15 cellular contexts compared by ENCODE assay signal in genomic region chr9:137669261-137669672, GRCh38. TPM values are rescaled to one million over a fixed set of nuclear protein-coding genes. Genes with fewer than 3 reads are reported as not detected.
DNase-seq lines count a peak whose midpoint lies in the region; ATAC-seq and TF ChIP-seq lines count a peak whose summit lies in the region.
"Had no signal": no experiment of that assay in that cellular context is flagged by ENCODE, and none has a peak within 500 bp of the region (broad histone marks: within the 10 kb centered on the region; RNA-seq: fewer than 3 reads in every experiment).

No MANE protein-coding gene starts in this region.

- H3K27ac ChIP-seq in foreskin keratinocyte (no peak overlapping the region), spleen (no peak overlapping the region), stomach (no peak overlapping the region)
- H3K27ac ChIP-seq: PC-9 had no signal

- no peaks in the 10 kb centered on the region for H3K4me1 ChIP-seq in foreskin keratinocyte
- H3K4me1 ChIP-seq in spleen, result peaks cover 30 to 100% (median 71%) of the 10 kb centered on the region in 6 donors
- peaks cover 54 to 78% (median 61%) of the 10 kb centered on the region in 4 donors for H3K4me1 ChIP-seq in stomach
- H3K4me1 ChIP-seq: Caco-2 had no signal

- peaks cover 8% of the 10 kb centered on the region for H3K36me3 Mint-ChIP-seq in T-helper 17 cell (ENCODE audit: low read depth)

- H3K4me3 Mint-ChIP-seq in T-helper 17 cell, result no peak overlapping the region

- H3K4me3 ChIP-seq in H7 (ENCODE audit: insufficient read depth, low read depth, low read length) (no peak overlapping the region), spleen (no peak overlapping the region), stomach (no peak overlapping the region)
- H3K4me3 ChIP-seq: PC-9, prostate gland had no signal

- intact Hi-C loops in spleen (cut with DNase I; ENCODE audit: low total_unique reads) (no loop called here), stomach (cut with DNase I; ENCODE audit: low total_unique reads) (loop anchor here (10.0 kb wide), 1 partner anchor 64 kb away; the partner anchor contains the start of gene ARRDC1)

- peak; percentile 71 for DNase-seq in H7
- DNase-seq in T-helper 17 cell, result no peak
- DNase-seq in foreskin keratinocyte, result no peak
- peak; percentile 70 for DNase-seq in spleen
- no peak for DNase-seq in stomach
- DNase-seq in putamen (ENCODE audit: low spot score), result no peak
- DNase-seq in ureter (ENCODE audit: low spot score), result no peak
- DNase-seq: Caco-2; hippocampal formation; NCI-H2107; PC-9; stimulated activated CD4-positive, alpha-beta T cell treated with anti-CD3 and anti-CD28 coated beads, Interleukin-4, amount 100 ng/mL, for 1 hour; T1000 had no signal

- TF ChIP-seq POLR2A in spleen (IDR thresholded peaks at IDR 0.05) (no peak), stomach (IDR thresholded peaks at IDR 0.05) (no peak)

- peaks cover 47% of the 10 kb centered on the region for H3K4me1 Mint-ChIP-seq in T-helper 17 cell

- no peaks in the 10 kb centered on the region for H3K9me3 ChIP-seq in T-helper 17 cell (ENCODE audit: control insufficient read depth, low read length, poor library complexity, severe bottlenecking)
- no peaks in the 10 kb centered on the region for H3K9me3 ChIP-seq in spleen
- H3K9me3 ChIP-seq in stomach, result no peaks in the 10 kb centered on the region
- H3K9me3 ChIP-seq: Caco-2, prostate gland had no signal

- H3K36me3 ChIP-seq in H7 (replicated peaks; ENCODE audit: control insufficient read depth, insufficient read depth, low read length), result peaks cover 2% of the 10 kb centered on the region; the same call in 1 of the 2 replicates
- H3K36me3 ChIP-seq in spleen, result peaks cover 0 to 44% (median 0%) of the 10 kb centered on the region in 6 donors
- H3K36me3 ChIP-seq in stomach, result peaks cover 0 to 12% (median 10%) of the 10 kb centered on the region in 4 donors
- H3K36me3 ChIP-seq: prostate gland had no signal

- H3K27me3 Mint-ChIP-seq in T-helper 17 cell, result no peaks in the 10 kb centered on the region

- WGBS in spleen, 5 donors, result 83 to 89% (median 88%) methylated on average over 23 of the region's 23 CpGs
- 78 to 83% (median 82%) methylated on average over 23 of the region's 23 CpGs for WGBS in stomach, 5 donors

- peak overlapping the region; percentile 85 for H3K27ac Mint-ChIP-seq in T-helper 17 cell

- TF ChIP-seq CTCF in foreskin keratinocyte (conservative IDR thresholded peaks at IDR 0.05) (no peak), spleen (IDR thresholded peaks at IDR 0.05 in 8 of 11, conservative IDR thresholded peaks at IDR 0.05 in 3 of 11) (no peak), stomach (IDR thresholded peaks at IDR 0.05) (no peak)

- no peak for TF ChIP-seq EP300 in stomach (IDR thresholded peaks at IDR 0.05)

- ATAC-seq in T-helper 17 cell, result no peak
- ATAC-seq in foreskin keratinocyte, result peak; percentile 27
- no peak for ATAC-seq in HG02973 (IDR thresholded peaks at IDR 0.05; ENCODE audit: unreplicated experiment)

- H3K27me3 ChIP-seq in H7 (ENCODE audit: control insufficient read depth, insufficient read depth, low read length), result no peaks in the 10 kb centered on the region
- H3K27me3 ChIP-seq in foreskin keratinocyte, result no peaks in the 10 kb centered on the region
- H3K27me3 ChIP-seq in spleen (replicated peaks in 1 of 7), result no peaks in the 10 kb centered on the region
- no peaks in the 10 kb centered on the region for H3K27me3 ChIP-seq in stomach

RNA-seq across cellular contexts. Expression of gene EHMT1, which starts 50.5 kb away (rescaled TPM):
- total RNA-seq in H7 (2014; rRNA removed; shearing (Covaris generic)), result 89.6 and 97.1 TPM in 2 replicates
- total RNA-seq in T-helper 17 cell (100 to 1,000 TPM; 106 to 108 TPM), foreskin keratinocyte (38.1 and 45.3 TPM in 2 replicates), spleen (100 to 1,000 TPM in 6 of 7 donors, 10 to 100 TPM in 1; 87.7 to 163 (median 130) TPM), stomach (100 to 1,000 TPM in 3 of 5 donors, 10 to 100 TPM in 2; 77.3 to 419 (median 104) TPM), ureter (126 TPM)
- polyA plus RNA-seq in foreskin keratinocyte (20.2 and 22.8 TPM in 2 replicates), spleen (10 to 100 TPM; 35.5 to 60.9 (median 54.9) TPM), stomach (10 to 100 TPM; 23.9 to 34.7 (median 24.9) TPM)

Comparison
In these comparisons a context has a peak if more than half of its experiments do, and no peak if none do; other contexts are left out.
1. DNase-seq: peak in H7 (single experiment) and spleen (single experiment); none in T-helper 17 cell (0 of 3), foreskin keratinocyte (0 of 2), stomach (single experiment), putamen (single experiment) and ureter (single experiment).